29 cellular contexts compared by ENCODE assay signal in the genomic region with DNA sequence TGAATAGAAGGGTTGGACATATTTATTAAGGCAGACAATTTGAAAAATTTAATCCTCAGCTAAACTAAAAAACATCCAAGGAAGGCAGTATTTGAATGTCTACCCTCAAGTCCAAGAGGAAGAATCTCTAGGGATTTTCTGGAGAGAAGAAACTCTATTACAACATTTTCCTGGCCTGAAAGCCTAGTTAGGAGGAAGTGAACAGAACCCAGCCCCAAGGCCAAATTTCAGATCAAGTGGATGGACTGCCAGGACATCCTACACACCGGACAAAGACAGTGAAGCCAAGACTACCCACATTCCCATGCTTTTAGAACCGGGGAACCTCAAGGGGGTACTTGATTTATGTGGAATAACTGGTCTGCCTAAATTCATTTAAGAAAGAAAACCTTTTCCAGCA.
"Had no signal": no experiment of that assay in that cellular context is flagged by ENCODE, and none has a peak within 500 bp of the region (broad histone marks: within the 10 kb centered on the region; RNA-seq: fewer than 3 reads in every experiment).

No MANE protein-coding gene starts in this region.

- H3K4me1 Mint-ChIP-seq: activated naive CD8-positive, alpha-beta T cell treated with anti-CD3 and anti-CD28 coated beads, Interleukin-2, amount 50 U/mL, for 24 hours; central memory CD8-positive, alpha-beta T cell; nephron progenitor cell had no signal

- H3K9ac ChIP-seq: parathyroid adenoma had no signal

- H3K27ac ChIP-seq: brain microvascular endothelial cell, colonic mucosa, dorsolateral prefrontal cortex, esophagus muscularis mucosa, lower lobe of right lung, parathyroid adenoma, right lobe of liver, upper lobe of left lung, WERI-Rb-1 had no signal

- H3K9me3 Mint-ChIP-seq: activated T-helper 1 cell treated with anti-CD3 and anti-CD28 coated beads, Interleukin-12 subunit alpha, Interleukin-12 subunit beta, Interleukin-2, Interleukin-4 antibody, amounts not matched to agents 30 ng/mL and 10 ng/mL and 1 ng/mL, durations not matched to agents 14 hours and 24 hours and 36 hours; nephron progenitor cell had no signal

- DNase-seq: activated CD4-positive, alpha-beta T cell treated with anti-CD3 and anti-CD28 coated beads for 1 hour; activated CD4-positive, alpha-beta T cell treated with anti-CD3 and anti-CD28 coated beads, Interleukin-2, amount 50 U/mL, for 1 hour; activated CD8-positive, alpha-beta T cell treated with anti-CD3 and anti-CD28 coated beads, Interleukin-2, amount 10 ng/mL, durations not matched to agents 7 days and 5 days; activated gamma-delta T cell; activated naive CD4-positive, alpha-beta T cell treated with anti-CD3 and anti-CD28 coated beads, Interleukin-2, amount 50 U/mL, for 16 hours; activated naive CD8-positive, alpha-beta T cell treated with anti-CD3 and anti-CD28 coated beads, Interleukin-2, amount 50 U/mL, for 24 hours; anterior cingulate cortex; brain microvascular endothelial cell; colonic mucosa; dorsolateral prefrontal cortex; head of caudate nucleus; islet precursor cell; left colon; lower lobe of right lung; mesendoderm; mucosa of descending colon; nephron progenitor cell; right lobe of liver; stimulated activated CD4-positive, alpha-beta T cell treated with anti-CD3 and anti-CD28 coated beads, Interleukin-2, amount 100 ng/mL, for 48 hours; stimulated activated CD8-positive, alpha-beta memory T cell treated with anti-CD3 and anti-CD28 coated beads, Interleukin-4, amount 100 ng/mL, for 48 hours; stimulated activated naive CD4-positive, alpha-beta T cell; upper lobe of left lung; WERI-Rb-1 had no signal

- H3K4me3 Mint-ChIP-seq: activated CD8-positive, alpha-beta T cell treated with anti-CD3 and anti-CD28 coated beads, Interleukin-2, amount 10 ng/mL, durations not matched to agents 7 days and 5 days; activated naive CD8-positive, alpha-beta T cell treated with anti-CD3 and anti-CD28 coated beads, Interleukin-2, amount 50 U/mL, for 24 hours; activated T-helper 1 cell treated with anti-CD3 and anti-CD28 coated beads, Interleukin-12 subunit alpha, Interleukin-12 subunit beta, Interleukin-2, Interleukin-4 antibody, amounts not matched to agents 30 ng/mL and 10 ng/mL and 1 ng/mL, durations not matched to agents 14 hours and 24 hours and 36 hours; central memory CD8-positive, alpha-beta T cell; nephron progenitor cell; T-helper 2 cell treated with Interferon-gamma antibody and Interleukin-4, amounts not matched to agents 5 μg/mL and 100 μg/mL, for 36 hours had no signal

- ATAC-seq: activated CD8-positive, alpha-beta T cell treated with anti-CD3 and anti-CD28 coated beads, Interleukin-2, amount 10 ng/mL, durations not matched to agents 7 days and 5 days; activated naive CD8-positive, alpha-beta T cell treated with anti-CD3 and anti-CD28 coated beads, Interleukin-2, amount 50 U/mL, for 24 hours; left colon; lower lobe of right lung; mucosa of descending colon; right lobe of liver; SK-N-SH treated with all-trans-retinoic acid at 6 μM for 48 hours had no signal

- H3K27me3 Mint-ChIP-seq: activated naive CD8-positive, alpha-beta T cell treated with anti-CD3 and anti-CD28 coated beads, Interleukin-2, amount 50 U/mL, for 24 hours; central memory CD8-positive, alpha-beta T cell had no signal

- H3K4me1 ChIP-seq: colonic mucosa, lower lobe of right lung, parathyroid adenoma, right lobe of liver, upper lobe of left lung had no signal

- H3K9me3 ChIP-seq: colonic mucosa, esophagus muscularis mucosa, lower lobe of right lung, mucosa of descending colon, right lobe of liver, upper lobe of left lung had no signal

- H3K27me3 ChIP-seq: brain microvascular endothelial cell, colonic mucosa, dorsolateral prefrontal cortex, esophagus muscularis mucosa, right lobe of liver, upper lobe of left lung had no signal

- H3K36me3 ChIP-seq: brain microvascular endothelial cell, colonic mucosa, esophagus muscularis mucosa, lower lobe of right lung, right lobe of liver, upper lobe of left lung, WERI-Rb-1 had no signal

- H3K27ac Mint-ChIP-seq: activated CD8-positive, alpha-beta T cell treated with anti-CD3 and anti-CD28 coated beads, Interleukin-2, amount 10 ng/mL, durations not matched to agents 7 days and 5 days; activated naive CD8-positive, alpha-beta T cell treated with anti-CD3 and anti-CD28 coated beads, Interleukin-2, amount 50 U/mL, for 24 hours; activated T-helper 1 cell treated with anti-CD3 and anti-CD28 coated beads, Interleukin-12 subunit alpha, Interleukin-12 subunit beta, Interleukin-2, Interleukin-4 antibody, amounts not matched to agents 30 ng/mL and 10 ng/mL and 1 ng/mL, durations not matched to agents 14 hours and 24 hours and 36 hours; nephron progenitor cell; T-helper 2 cell treated with Interferon-gamma antibody and Interleukin-4, amounts not matched to agents 5 μg/mL and 100 μg/mL, for 36 hours had no signal

- H3K79me2 ChIP-seq: parathyroid adenoma had no signal

- H3K4me3 ChIP-seq: colonic mucosa, dorsolateral prefrontal cortex, esophagus muscularis mucosa, lower lobe of right lung, mucosa of descending colon, right lobe of liver, upper lobe of left lung had no signal

- H2AFZ ChIP-seq: parathyroid adenoma had no signal
